In genomic region chr3:108552267-108553159, GRCh38 we compare ENCODE assay signal across 8 cellular contexts. TPM values are rescaled to one million over a fixed set of nuclear protein-coding genes. Genes with fewer than 3 reads are reported as not detected.
DNase-seq lines count a peak whose midpoint lies in the region; ATAC-seq and TF ChIP-seq lines count a peak whose summit lies in the region.

No MANE protein-coding gene starts in this region.

- peaks cover 12% of the 10 kb centered on the region for H3K4me1 Mint-ChIP-seq in nephron

- no peak overlapping the region for H3K4me3 Mint-ChIP-seq in nephron

- peaks cover 4% of the 10 kb centered on the region for H3K36me3 Mint-ChIP-seq in nephron (ENCODE audit: low read depth)

- DNase-seq in AG09319 (ENCODE audit: extremely low read depth, low read depth) (peak; percentile 14), LHCN-M2 (ENCODE audit: low read depth) (peak; percentile 47), RPMI8226 (peak; percentile 55), epithelial cell of proximal tubule (ENCODE audit: low read depth) (no peak)
- no peak for DNase-seq in NK-92 treated with Interleukin-12 subunit alpha and Interleukin-12 subunit beta, amount 100 ng/mL, for 24 hours (lab: John Stamatoyannopoulos, UW)

- peak overlapping the region; percentile 15 to 82 (median 76) for H3K27ac Mint-ChIP-seq in nephron

- ATAC-seq in GM18517 (IDR thresholded peaks at IDR 0.05; ENCODE audit: unreplicated experiment) = peak; percentile 85
- no peak for ATAC-seq in GM21423 (IDR thresholded peaks at IDR 0.05; ENCODE audit: unreplicated experiment)

- no peak overlapping the region for H3K4me3 ChIP-seq in epithelial cell of proximal tubule (ENCODE audit: low read depth, low read length)

- TF ChIP-seq CTCF in AG09319 (IDR thresholded peaks at IDR 0.05; ENCODE audit: low read depth, low read length) (peak; percentile 27), epithelial cell of proximal tubule (conservative IDR thresholded peaks at IDR 0.05; ENCODE audit: low read depth, low read length) (peak; percentile 45), nephron (IDR thresholded peaks at IDR 0.05; ENCODE audit: unreplicated experiment in 3 of 3) (peak; percentile 63 to 68 (median 66))

- H3K27me3 Mint-ChIP-seq in nephron (ENCODE audit: low read depth) = no peaks in the 10 kb centered on the region

- no peaks in the 10 kb centered on the region for H3K9me3 Mint-ChIP-seq in nephron

RNA-seq across cellular contexts. Expression of gene CIP2A, which starts 36.7 kb away (rescaled TPM):
- 59.3 and 64.6 TPM in 2 replicates for total RNA-seq in LHCN-M2 (2014; rRNA removed)
- polyA plus RNA-seq in LHCN-M2 (2012) = 7.7 TPM
- total RNA-seq in epithelial cell of proximal tubule = 49.8 and 72.9 TPM in 2 replicates

RNA-seq across cellular contexts. Expression of gene DZIP3, which starts 37.0 kb away (rescaled TPM):
- total RNA-seq in LHCN-M2 (2014; rRNA removed) (20.0 and 24.7 TPM in 2 replicates), epithelial cell of proximal tubule (5.9 and 6.3 TPM in 2 replicates)
- 5.3 TPM for polyA plus RNA-seq in LHCN-M2 (2012)

RNA-seq across cellular contexts. Expression of gene MYH15, which starts 42.1 kb away (rescaled TPM):
- total RNA-seq in LHCN-M2 (2014; rRNA removed) = 5.2 and 5.6 TPM in 2 replicates
- 0.22 TPM for polyA plus RNA-seq in LHCN-M2 (2012)
- 0.22 and 0.75 TPM in 2 replicates for total RNA-seq in epithelial cell of proximal tubule

Comparison
In these comparisons a context has a peak if more than half of its experiments do, and no peak if none do; other contexts are left out.
1. DNase-seq: peak in AG09319 (single experiment), LHCN-M2 (single experiment) and RPMI8226 (single experiment); none in epithelial cell of proximal tubule (single experiment) and NK-92 treated with Interleukin-12 subunit alpha and Interleukin-12 subunit beta, amount 100 ng/mL, for 24 hours (single experiment).
2. Peak in every context shown above with its lines, with median percentiles within 50 percentile points of each other: CTCF ChIP-seq.